Comparison of ENCODE assay signal across 1 cellular context in genomic region chr14:89391123-89391522, GRCh38.
A peak's percentile ranks its signal among the peaks of the same experiment; 100 is the strongest.
TF ChIP-seq lines count a peak whose summit lies in the region.

No MANE protein-coding gene starts in this region.

TF ChIP-seq in HepG2, 621 proteins besides CTCF, POLR2A, EP300 and RAD21 (continued from another document and continues in another):
- peak; percentile 96 for TF ChIP-seq ARID5B (CRISPR knock-in tag; IDR thresholded peaks at IDR 0.05)
- TF ChIP-seq KDM5B (CRISPR knock-in tag; IDR thresholded peaks at IDR 0.05; ENCODE audit: borderline replicate concordance): no peak
- TF ChIP-seq ZNF720 (CRISPR knock-in tag; IDR thresholded peaks at IDR 0.05): no peak
- no peak for TF ChIP-seq FOXC1 (CRISPR knock-in tag; IDR thresholded peaks at IDR 0.05; ENCODE audit: borderline replicate concordance)
- TF ChIP-seq RXRB (CRISPR knock-in tag; IDR thresholded peaks at IDR 0.05; ENCODE audit: borderline replicate concordance): peak; percentile 96
- no peak for TF ChIP-seq MEIS2 (CRISPR knock-in tag; IDR thresholded peaks at IDR 0.05)
- TF ChIP-seq NCOA2 (CRISPR knock-in tag; IDR thresholded peaks at IDR 0.05): peak; percentile 88
- no peak for TF ChIP-seq CC2D1A (CRISPR knock-in tag; IDR thresholded peaks at IDR 0.05)
- TF ChIP-seq DR1 (CRISPR knock-in tag; IDR thresholded peaks at IDR 0.05): no peak
- no peak for TF ChIP-seq CHD4 (IDR thresholded peaks at IDR 0.05; ENCODE audit: borderline replicate concordance, low read length)
- TF ChIP-seq ZNF275 (CRISPR knock-in tag; IDR thresholded peaks at IDR 0.05; ENCODE audit: borderline replicate concordance): no peak
- peak; percentile 85 for TF ChIP-seq RARA (CRISPR knock-in tag; IDR thresholded peaks at IDR 0.05)
- no peak for TF ChIP-seq GLMP (CRISPR knock-in tag; IDR thresholded peaks at IDR 0.05; ENCODE audit: borderline replicate concordance)
- TF ChIP-seq SOX6 (IDR thresholded peaks at IDR 0.05): no peak
- peak; percentile 94 for TF ChIP-seq SOX6 (CRISPR knock-in tag; IDR thresholded peaks at IDR 0.05)
- no peak for TF ChIP-seq ZNF407 (CRISPR knock-in tag; IDR thresholded peaks at IDR 0.05; ENCODE audit: not compliant biosample characterization)
- TF ChIP-seq ELF1 (CRISPR knock-in tag; IDR thresholded peaks at IDR 0.05): no peak
- no peak for TF ChIP-seq DDIT3 (CRISPR knock-in tag; IDR thresholded peaks at IDR 0.05)
- TF ChIP-seq ZNF280D (CRISPR knock-in tag; IDR thresholded peaks at IDR 0.05): no peak
- TF ChIP-seq ZNF784 (CRISPR knock-in tag; IDR thresholded peaks at IDR 0.05; ENCODE audit: borderline replicate concordance): no peak
- TF ChIP-seq HNRNPH1 (optimal IDR thresholded peaks at IDR 0.05; ENCODE audit: low read depth, low read length): no peak
- 0 out of 2 replicates have a peak, but pooled peaks have one; percentile 30 for TF ChIP-seq DRAP1 (CRISPR knock-in tag; IDR thresholded peaks at IDR 0.05)
- TF ChIP-seq ATF1 (CRISPR knock-in tag; IDR thresholded peaks at IDR 0.05): no peak
- TF ChIP-seq NKX3-1 (CRISPR knock-in tag; IDR thresholded peaks at IDR 0.05): no peak
- no peak for TF ChIP-seq ZKSCAN8 (CRISPR knock-in tag; IDR thresholded peaks at IDR 0.05; ENCODE audit: borderline replicate concordance)
- TF ChIP-seq ZNF644 (CRISPR knock-in tag; IDR thresholded peaks at IDR 0.05; ENCODE audit: low read depth): peak; percentile 79
- TF ChIP-seq SIN3B (IDR thresholded peaks at IDR 0.05; ENCODE audit: low read length): no peak
- TF ChIP-seq NPAS2 (CRISPR knock-in tag; IDR thresholded peaks at IDR 0.05; ENCODE audit: borderline replicate concordance): no peak
- no peak for TF ChIP-seq HOXD1 (CRISPR knock-in tag; IDR thresholded peaks at IDR 0.05)
- peak; percentile 70 for TF ChIP-seq NFIC (IDR thresholded peaks at IDR 0.05; ENCODE audit: low read length)
- peak; percentile 34; the same call in 1 of the 2 replicates for TF ChIP-seq ZNF770 (CRISPR knock-in tag; IDR thresholded peaks at IDR 0.05)
- TF ChIP-seq ZNF572 (CRISPR knock-in tag; IDR thresholded peaks at IDR 0.05): no peak
- TF ChIP-seq ZNF296 (CRISPR knock-in tag; conservative IDR thresholded peaks at IDR 0.05): no peak
- no peak for TF ChIP-seq BRCA1 (CRISPR knock-in tag; IDR thresholded peaks at IDR 0.05)
- TF ChIP-seq GPBP1L1 (CRISPR knock-in tag; IDR thresholded peaks at IDR 0.05): no peak
- peak; percentile 68; the same call in 1 of the 2 replicates for TF ChIP-seq PAF1 (CRISPR knock-in tag; IDR thresholded peaks at IDR 0.05)
